In genomic region chr12:6469609-6470374, GRCh38 we compare ENCODE assay signal across 8 cellular contexts. TPM values are rescaled to one million over a fixed set of nuclear protein-coding genes. Genes with fewer than 3 reads are reported as not detected.
DNase-seq lines count a peak whose midpoint lies in the region; ATAC-seq, FAIRE-seq and TF ChIP-seq lines count a peak whose summit lies in the region.

No MANE protein-coding gene starts in this region.

- H3K4me3 Mint-ChIP-seq in activated T-cell treated with anti-CD3 and anti-CD28 coated beads, Interleukin-2, amount 50 U/mL, for 4 hours: peak overlapping the region; percentile 85

- H3K9me3 Mint-ChIP-seq in activated T-cell treated with anti-CD3 and anti-CD28 coated beads, Interleukin-2, amount 50 U/mL, for 4 hours: no peaks in the 10 kb centered on the region
- H3K9me3 Mint-ChIP-seq in activated naive CD4-positive, alpha-beta T cell treated with anti-CD3 and anti-CD28 coated beads, Interleukin-2, amount 50 U/mL, for 72 hours: no peaks in the 10 kb centered on the region

- peak overlapping the region; percentile 80 for H3K9ac ChIP-seq in kidney (ENCODE audit: low read length in 2 of 2)

- DNase-seq in activated T-cell treated with anti-CD3 and anti-CD28 coated beads, Interleukin-2, amount 50 U/mL, for 4 hours: no peak
- no peak for DNase-seq in activated T-cell treated with anti-CD3 and anti-CD28 coated beads, Interleukin-2, amount 50 U/mL, for 1 hour
- no peak for DNase-seq in activated naive CD4-positive, alpha-beta T cell treated with anti-CD3 and anti-CD28 coated beads, Interleukin-2, amount 50 U/mL, for 72 hours (ENCODE audit: low spot score in 2 of 2)
- DNase-seq in kidney (no peak), thoracic aorta (ENCODE audit: low spot score) (no peak), NCI-H187 (lab: John Stamatoyannopoulos, UW) (no peak), hippocampal formation (lab: John Stamatoyannopoulos, UW) (no peak)

- ATAC-seq in activated T-cell treated with anti-CD3 and anti-CD28 coated beads, Interleukin-2, amount 50 U/mL, for 4 hours: peak in 1 of 2 donors; percentile 0
- ATAC-seq in activated naive CD4-positive, alpha-beta T cell treated with anti-CD3 and anti-CD28 coated beads, Interleukin-2, amount 50 U/mL, for 72 hours: no peak
- ATAC-seq in thoracic aorta (ENCODE audit: insufficient number of reproducible peaks, low FRiP score, low read depth) (no peak), HG03097 (IDR thresholded peaks at IDR 0.05; ENCODE audit: low FRiP score, unreplicated experiment) (no peak)

- H3K4me1 ChIP-seq in kidney (ENCODE audit: control insufficient read depth in 1 of 2, insufficient read depth in 1 of 2, low read depth in 1 of 2, low read length in 2 of 2) (peaks cover 3 to 12% of the 10 kb centered on the region in 2 donors), thoracic aorta (ENCODE audit: control insufficient read depth in 1 of 2, low read depth in 2 of 2) (peaks cover 15 to 23% of the 10 kb centered on the region in 2 donors)

- intact Hi-C loops in kidney (cut with DNase I): loop anchor here (10.0 kb wide), 1 partner anchor 55 kb away; no protein-coding TSS in a partner anchor

- FAIRE-seq in kidney (lab: Jason Lieb, UNC): no peak

- H3K4me1 Mint-ChIP-seq in activated T-cell treated with anti-CD3 and anti-CD28 coated beads, Interleukin-2, amount 50 U/mL, for 4 hours (ENCODE audit: low read depth): peaks cover 58% of the 10 kb centered on the region

- peaks cover 0 to 6% of the 10 kb centered on the region in 2 donors for H3K36me3 ChIP-seq in kidney (ENCODE audit: control insufficient read depth in 1 of 2, insufficient read depth in 2 of 2, low read length in 2 of 2)
- peaks cover 3% of the 10 kb centered on the region for H3K36me3 ChIP-seq in thoracic aorta

- H3K27me3 ChIP-seq in thoracic aorta (replicated peaks; ENCODE audit: insufficient read depth): no peaks in the 10 kb centered on the region

- no peak for TF ChIP-seq CTCF in kidney (IDR thresholded peaks at IDR 0.05; ENCODE audit: borderline replicate concordance, extremely low read depth, insufficient read depth)
- TF ChIP-seq CTCF in thoracic aorta (IDR thresholded peaks at IDR 0.05): no peak

- H3K27ac Mint-ChIP-seq in activated naive CD4-positive, alpha-beta T cell treated with anti-CD3 and anti-CD28 coated beads, Interleukin-2, amount 50 U/mL, for 72 hours: peak overlapping the region; percentile 86 to 97

- no peaks in the 10 kb centered on the region for H3K27me3 Mint-ChIP-seq in activated T-cell treated with anti-CD3 and anti-CD28 coated beads, Interleukin-2, amount 50 U/mL, for 4 hours (ENCODE audit: low read depth)

- H3K36me3 Mint-ChIP-seq in activated T-cell treated with anti-CD3 and anti-CD28 coated beads, Interleukin-2, amount 50 U/mL, for 4 hours (ENCODE audit: insufficient read depth): peaks cover 29% of the 10 kb centered on the region
- peaks cover 34 to 54% of the 10 kb centered on the region in 2 donors for H3K36me3 Mint-ChIP-seq in activated naive CD4-positive, alpha-beta T cell treated with anti-CD3 and anti-CD28 coated beads, Interleukin-2, amount 50 U/mL, for 72 hours

- H3K4me3 ChIP-seq in kidney (ENCODE audit: low read length in 2 of 2) (peak overlapping the region; percentile 76 to 78), thoracic aorta (peak overlapping the region; percentile 84)

- peak overlapping the region; percentile 69 to 80 for H3K27ac ChIP-seq in kidney (ENCODE audit: low read depth in 2 of 2, low read length in 2 of 2)
- peak overlapping the region; percentile 86 to 90 for H3K27ac ChIP-seq in thoracic aorta

- H3K9me3 ChIP-seq in kidney (ENCODE audit: control insufficient read depth in 1 of 2, low read length in 2 of 2): no peaks in the 10 kb centered on the region
- H3K9me3 ChIP-seq in thoracic aorta: no peaks in the 10 kb centered on the region

RNA-seq across cellular contexts. Expression of gene VAMP1, which starts 0.7 kb away (rescaled TPM):
- total RNA-seq in activated T-cell treated with anti-CD3 and anti-CD28 coated beads, Interleukin-2, amount 50 U/mL, for 4 hours: 10 to 100 TPM; 17.1 to 22.9 (median 21.6) TPM
- 100 to 1,000 TPM in 1 of 2 donors, 10 to 100 TPM in 1; 47.6 to 151 TPM for total RNA-seq in activated naive CD4-positive, alpha-beta T cell treated with anti-CD3 and anti-CD28 coated beads, Interleukin-2, amount 50 U/mL, for 72 hours
- total RNA-seq in kidney: 13.2 TPM
- polyA plus RNA-seq in kidney (ENCODE audit: insufficient read depth, low read depth, low replicate concordance): 4.9 TPM
- total RNA-seq in thoracic aorta: 10 to 100 TPM; 24.4 to 29.9 TPM

RNA-seq across cellular contexts. Expression of gene TAPBPL, which starts 17.9 kb away (rescaled TPM):
- 10 to 100 TPM; 24.4 to 36.6 (median 30.0) TPM for total RNA-seq in activated T-cell treated with anti-CD3 and anti-CD28 coated beads, Interleukin-2, amount 50 U/mL, for 4 hours
- 10 to 100 TPM; 31.4 to 33.7 TPM for total RNA-seq in activated naive CD4-positive, alpha-beta T cell treated with anti-CD3 and anti-CD28 coated beads, Interleukin-2, amount 50 U/mL, for 72 hours
- total RNA-seq in kidney (44.7 TPM), thoracic aorta (10 to 100 TPM; 23.7 to 37.5 TPM)
- polyA plus RNA-seq in kidney (ENCODE audit: insufficient read depth, low read depth, low replicate concordance): 34.5 TPM

RNA-seq across cellular contexts. Expression of gene MRPL51, which starts 23.3 kb away (rescaled TPM):
- total RNA-seq in activated T-cell treated with anti-CD3 and anti-CD28 coated beads, Interleukin-2, amount 50 U/mL, for 4 hours: 100 to 1,000 TPM; 249 to 262 (median 256) TPM
- total RNA-seq in activated naive CD4-positive, alpha-beta T cell treated with anti-CD3 and anti-CD28 coated beads, Interleukin-2, amount 50 U/mL, for 72 hours: 100 to 1,000 TPM; 305 to 440 TPM
- total RNA-seq in kidney: 132 TPM
- polyA plus RNA-seq in kidney (ENCODE audit: insufficient read depth, low read depth, low replicate concordance): 268 TPM
- total RNA-seq in thoracic aorta: 10 to 100 TPM; 40.6 to 51.7 TPM

RNA-seq across cellular contexts. Expression of gene NCAPD2, which starts 24.1 kb away (rescaled TPM):
- total RNA-seq in activated T-cell treated with anti-CD3 and anti-CD28 coated beads, Interleukin-2, amount 50 U/mL, for 4 hours: 10 to 100 TPM; 29.8 to 36.1 (median 32.9) TPM
- 100 to 1,000 TPM; 208 to 276 TPM for total RNA-seq in activated naive CD4-positive, alpha-beta T cell treated with anti-CD3 and anti-CD28 coated beads, Interleukin-2, amount 50 U/mL, for 72 hours
- total RNA-seq in kidney (23.4 TPM), thoracic aorta (10 to 100 TPM; 19.9 to 26.7 TPM)
- 4.5 TPM for polyA plus RNA-seq in kidney (ENCODE audit: insufficient read depth, low read depth, low replicate concordance)

RNA-seq across cellular contexts. Expression of gene CD27, which starts 25.0 kb away (rescaled TPM):
- 100 to 1,000 TPM in 1 of 3 donors, 10 to 100 TPM in 2; 52.3 to 100 (median 89.8) TPM for total RNA-seq in activated T-cell treated with anti-CD3 and anti-CD28 coated beads, Interleukin-2, amount 50 U/mL, for 4 hours
- total RNA-seq in activated naive CD4-positive, alpha-beta T cell treated with anti-CD3 and anti-CD28 coated beads, Interleukin-2, amount 50 U/mL, for 72 hours: 100 to 1,000 TPM in 1 of 2 donors, 10 to 100 TPM in 1; 77.9 to 162 TPM
- 6.6 TPM for total RNA-seq in kidney
- polyA plus RNA-seq in kidney (ENCODE audit: insufficient read depth, low read depth, low replicate concordance): not detected
- 1 to 10 TPM; 1.6 to 4.7 TPM for total RNA-seq in thoracic aorta
